2 cellular contexts compared by ENCODE assay signal in genomic region chr16:88463411-88463810, GRCh38.
TF ChIP-seq lines count a peak whose summit lies in the region.

No MANE protein-coding gene starts in this region.

TF ChIP-seq in HepG2, 621 proteins besides CTCF, POLR2A, EP300 and RAD21 (continued from another document):
- no peak for TF ChIP-seq GRHL1 (CRISPR knock-in tag; conservative IDR thresholded peaks at IDR 0.05)
- TF ChIP-seq AGO2 (optimal IDR thresholded peaks at IDR 0.05; ENCODE audit: low read depth, low read length): peak; percentile 41

TF ChIP-seq in HEK293, 187 proteins besides CTCF, POLR2A, EP300 and RAD21:
- TF ChIP-seq PRDM4 (tag by site-specific recombination; IDR thresholded peaks at IDR 0.05) (peak; percentile 76), ZNF623 (tag by site-specific recombination; IDR thresholded peaks at IDR 0.05) (peak; percentile 74), ZNF221 (tag by site-specific recombination; IDR thresholded peaks at IDR 0.05; ENCODE audit: borderline replicate concordance) (no peak), GLI2 (tag by site-specific recombination; IDR thresholded peaks at IDR 0.05; ENCODE audit: borderline replicate concordance, low read depth) (no peak), ZNF248 (tag by site-specific recombination; IDR thresholded peaks at IDR 0.05) (no peak), ZNF184 (tag by site-specific recombination; IDR thresholded peaks at IDR 0.05) (no peak), ZNF658 (tag by site-specific recombination; IDR thresholded peaks at IDR 0.05) (no peak)
TF ChIP-seq in HEK293: peak in this region for 2.
